In the genomic region with DNA sequence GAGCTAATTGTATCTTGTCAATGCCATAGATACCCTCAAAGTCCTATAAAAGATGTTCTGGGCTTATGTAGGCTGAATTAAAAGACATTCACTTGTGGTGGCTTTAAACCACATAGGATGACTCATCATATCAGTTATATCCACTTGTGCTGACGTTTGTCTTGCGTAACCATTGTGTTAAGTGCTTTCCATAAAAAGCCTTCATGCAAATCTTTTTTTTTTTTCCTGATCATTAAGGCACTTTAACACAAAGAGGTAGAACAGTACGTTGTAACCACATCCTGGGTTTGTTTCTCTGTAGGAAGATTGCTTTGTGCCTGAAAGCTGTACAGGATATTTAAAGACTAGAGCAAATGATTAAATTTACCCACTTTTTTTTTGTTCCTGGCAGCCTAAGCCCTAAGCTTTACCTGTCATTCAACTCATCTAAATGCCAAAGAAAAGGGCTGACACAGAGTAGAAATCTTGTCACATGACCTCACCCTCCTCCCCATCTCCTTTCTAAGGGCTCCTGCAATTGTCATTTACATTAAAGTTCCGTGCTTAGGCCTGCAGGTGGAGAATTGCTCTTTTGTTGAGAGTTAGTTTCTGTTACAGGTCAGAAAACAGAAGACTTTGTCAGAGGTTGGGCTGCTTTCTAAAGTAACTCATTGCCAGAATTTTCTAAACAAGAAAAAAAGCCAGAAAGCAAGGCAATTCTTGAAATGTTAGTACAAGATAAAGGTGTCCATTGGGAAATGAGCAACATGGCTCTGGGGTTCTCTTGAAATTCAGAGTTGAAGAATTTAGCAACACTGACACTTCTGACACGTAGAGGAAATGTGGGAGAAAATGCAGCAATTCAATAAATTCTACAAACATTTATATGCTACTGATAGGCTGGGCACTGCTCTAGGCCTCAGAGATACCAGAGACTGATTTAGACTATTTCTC, we compare ENCODE assay signal across 8 cellular contexts.
DNase-seq lines count a peak whose midpoint lies in the region; ATAC-seq and TF ChIP-seq lines count a peak whose summit lies in the region.

No MANE protein-coding gene starts in this region.

- TF ChIP-seq CTCF in neural crest cell (conservative IDR thresholded peaks at IDR 0.05): peak; percentile 48

- H3K27me3 Mint-ChIP-seq in effector memory CD8-positive, alpha-beta T cell: no peaks in the 10 kb centered on the region
- H3K27me3 Mint-ChIP-seq in neural crest cell (ENCODE audit: low read depth): no peaks in the 10 kb centered on the region

- H3K36me3 Mint-ChIP-seq in effector memory CD8-positive, alpha-beta T cell (ENCODE audit: insufficient read depth): no peaks in the 10 kb centered on the region
- H3K36me3 Mint-ChIP-seq in neural crest cell (ENCODE audit: low read depth): peaks cover 5% of the 10 kb centered on the region

- H3K4me3 Mint-ChIP-seq in effector memory CD8-positive, alpha-beta T cell: no peak overlapping the region
- H3K4me3 Mint-ChIP-seq in neural crest cell: no peak overlapping the region

- no peaks in the 10 kb centered on the region for H3K4me1 Mint-ChIP-seq in effector memory CD8-positive, alpha-beta T cell (ENCODE audit: low read depth in 2 of 2)
- peaks cover 26% of the 10 kb centered on the region for H3K4me1 Mint-ChIP-seq in neural crest cell

- no peaks in the 10 kb centered on the region for H3K36me3 ChIP-seq in H7 (replicated peaks; ENCODE audit: control insufficient read depth, insufficient read depth, low read length)

- DNase-seq in DMS 273 (lab: John Stamatoyannopoulos, UW; ENCODE audit: unreplicated experiment) (peak; percentile 4), DMS 273 treated with DMSO at 0.1 percent for 48 hours (lab: John Stamatoyannopoulos, UW) (no peak), H7 (peak; percentile 26), KG1 (lab: John Stamatoyannopoulos, UW) (peak; percentile 76), SIG-M5 (lab: John Stamatoyannopoulos, UW) (peak; percentile 97), neural crest cell (ENCODE audit: low read depth, low spot score) (no peak), middle frontal gyrus (ENCODE audit: extremely low spot score, low spot score) (no peak)
- DNase-seq in effector memory CD8-positive, alpha-beta T cell: no peak

- ATAC-seq in effector memory CD8-positive, alpha-beta T cell (replicated peaks): peak; percentile 79

- H3K4me3 ChIP-seq in H7 (ENCODE audit: insufficient read depth, low read depth, low read length): no peak overlapping the region

- H3K27me3 ChIP-seq in H7 (ENCODE audit: control insufficient read depth, insufficient read depth, low read length): no peaks in the 10 kb centered on the region

- no peak overlapping the region for H3K27ac Mint-ChIP-seq in effector memory CD8-positive, alpha-beta T cell
- H3K27ac Mint-ChIP-seq in neural crest cell (ENCODE audit: unreplicated experiment): peak overlapping the region; percentile 29

- H3K9me3 Mint-ChIP-seq in effector memory CD8-positive, alpha-beta T cell: peaks cover 6% of the 10 kb centered on the region in 2 donors
- peaks cover 3% of the 10 kb centered on the region for H3K9me3 Mint-ChIP-seq in neural crest cell

Comparison
In these comparisons a context has a peak if more than half of its experiments do, and no peak if none do; other contexts are left out.
1. DNase-seq: peak in DMS 273 (single experiment), H7 (single experiment), KG1 (single experiment) and SIG-M5 (single experiment); none in DMS 273 treated with DMSO at 0.1 percent for 48 hours (single experiment), effector memory CD8-positive, alpha-beta T cell (0 of 3), neural crest cell (single experiment) and middle frontal gyrus (single experiment).